In genomic region chr22:49962751-49963646, GRCh38 we compare ENCODE assay signal across 1 cellular context.
A peak's percentile ranks its signal among the peaks of the same experiment; 100 is the strongest.
TF ChIP-seq lines count a peak whose summit lies in the region.

No MANE protein-coding gene starts in this region.

TF ChIP-seq in HepG2, 621 proteins besides CTCF, POLR2A, EP300 and RAD21 (continues in another document):
- no peak for TF ChIP-seq HNRNPLL (IDR thresholded peaks at IDR 0.05; ENCODE audit: low read depth, low read length, poor library complexity, severe bottlenecking)
- TF ChIP-seq, protein P1, sequence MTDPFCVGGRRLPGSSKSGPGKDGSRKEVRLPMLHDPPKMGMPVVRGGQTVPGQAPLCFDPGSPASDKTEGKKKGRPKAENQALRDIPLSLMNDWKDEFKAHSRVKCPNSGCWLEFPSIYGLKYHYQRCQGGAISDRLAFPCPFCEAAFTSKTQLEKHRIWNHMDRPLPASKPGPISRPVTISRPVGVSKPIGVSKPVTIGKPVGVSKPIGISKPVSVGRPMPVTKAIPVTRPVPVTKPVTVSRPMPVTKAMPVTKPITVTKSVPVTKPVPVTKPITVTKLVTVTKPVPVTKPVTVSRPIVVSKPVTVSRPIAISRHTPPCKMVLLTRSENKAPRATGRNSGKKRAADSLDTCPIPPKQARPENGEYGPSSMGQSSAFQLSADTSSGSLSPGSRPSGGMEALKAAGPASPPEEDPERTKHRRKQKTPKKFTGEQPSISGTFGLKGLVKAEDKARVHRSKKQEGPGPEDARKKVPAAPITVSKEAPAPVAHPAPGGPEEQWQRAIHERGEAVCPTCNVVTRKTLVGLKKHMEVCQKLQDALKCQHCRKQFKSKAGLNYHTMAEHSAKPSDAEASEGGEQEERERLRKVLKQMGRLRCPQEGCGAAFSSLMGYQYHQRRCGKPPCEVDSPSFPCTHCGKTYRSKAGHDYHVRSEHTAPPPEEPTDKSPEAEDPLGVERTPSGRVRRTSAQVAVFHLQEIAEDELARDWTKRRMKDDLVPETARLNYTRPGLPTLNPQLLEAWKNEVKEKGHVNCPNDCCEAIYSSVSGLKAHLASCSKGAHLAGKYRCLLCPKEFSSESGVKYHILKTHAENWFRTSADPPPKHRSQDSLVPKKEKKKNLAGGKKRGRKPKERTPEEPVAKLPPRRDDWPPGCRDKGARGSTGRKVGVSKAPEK (CRISPR knock-in tag; IDR thresholded peaks at IDR 0.05; ENCODE audit: borderline replicate concordance): no peak
- TF ChIP-seq, protein P2, sequence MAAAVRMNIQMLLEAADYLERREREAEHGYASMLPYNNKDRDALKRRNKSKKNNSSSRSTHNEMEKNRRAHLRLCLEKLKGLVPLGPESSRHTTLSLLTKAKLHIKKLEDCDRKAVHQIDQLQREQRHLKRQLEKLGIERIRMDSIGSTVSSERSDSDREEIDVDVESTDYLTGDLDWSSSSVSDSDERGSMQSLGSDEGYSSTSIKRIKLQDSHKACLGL (CRISPR knock-in tag; IDR thresholded peaks at IDR 0.05): peak; percentile 72; the same call in 1 of the 2 replicates
- TF ChIP-seq NR2F1 (CRISPR knock-in tag; IDR thresholded peaks at IDR 0.05): peak in 1 of 2 experiments; percentile 75; a peak in 2 of 4 replicates
- no peak for TF ChIP-seq ZNF839 (CRISPR knock-in tag; IDR thresholded peaks at IDR 0.05; ENCODE audit: borderline replicate concordance)
- 0 out of 2 replicates have a peak, but pooled peaks have one; percentile 33 for TF ChIP-seq ZNF572 (CRISPR knock-in tag; IDR thresholded peaks at IDR 0.05)
- peak; percentile 77 for TF ChIP-seq NR2C2 (CRISPR knock-in tag; IDR thresholded peaks at IDR 0.05; ENCODE audit: borderline replicate concordance)
- TF ChIP-seq HOMEZ (CRISPR knock-in tag; IDR thresholded peaks at IDR 0.05; ENCODE audit: low read depth): no peak
- TF ChIP-seq, protein P3, sequence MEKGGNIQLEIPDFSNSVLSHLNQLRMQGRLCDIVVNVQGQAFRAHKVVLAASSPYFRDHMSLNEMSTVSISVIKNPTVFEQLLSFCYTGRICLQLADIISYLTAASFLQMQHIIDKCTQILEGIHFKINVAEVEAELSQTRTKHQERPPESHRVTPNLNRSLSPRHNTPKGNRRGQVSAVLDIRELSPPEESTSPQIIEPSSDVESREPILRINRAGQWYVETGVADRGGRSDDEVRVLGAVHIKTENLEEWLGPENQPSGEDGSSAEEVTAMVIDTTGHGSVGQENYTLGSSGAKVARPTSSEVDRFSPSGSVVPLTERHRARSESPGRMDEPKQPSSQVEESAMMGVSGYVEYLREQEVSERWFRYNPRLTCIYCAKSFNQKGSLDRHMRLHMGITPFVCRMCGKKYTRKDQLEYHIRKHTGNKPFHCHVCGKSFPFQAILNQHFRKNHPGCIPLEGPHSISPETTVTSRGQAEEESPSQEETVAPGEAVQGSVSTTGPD (CRISPR knock-in tag; IDR thresholded peaks at IDR 0.05): no peak
- TF ChIP-seq, protein P4, sequence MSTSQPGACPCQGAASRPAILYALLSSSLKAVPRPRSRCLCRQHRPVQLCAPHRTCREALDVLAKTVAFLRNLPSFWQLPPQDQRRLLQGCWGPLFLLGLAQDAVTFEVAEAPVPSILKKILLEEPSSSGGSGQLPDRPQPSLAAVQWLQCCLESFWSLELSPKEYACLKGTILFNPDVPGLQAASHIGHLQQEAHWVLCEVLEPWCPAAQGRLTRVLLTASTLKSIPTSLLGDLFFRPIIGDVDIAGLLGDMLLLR (CRISPR knock-in tag; IDR thresholded peaks at IDR 0.05): no peak
- 0 out of 2 replicates have a peak, but pooled peaks have one; percentile 75 for TF ChIP-seq ZNF749 (CRISPR knock-in tag; IDR thresholded peaks at IDR 0.05; ENCODE audit: borderline replicate concordance)
- TF ChIP-seq SP1 (IDR thresholded peaks at IDR 0.05): no peak
- TF ChIP-seq SP1 (CRISPR knock-in tag; IDR thresholded peaks at IDR 0.05): no peak
- peak; percentile 88 for TF ChIP-seq RBFOX2 (IDR thresholded peaks at IDR 0.05; ENCODE audit: low read depth, low read length)
- peak; percentile 82 for TF ChIP-seq AGO1 (IDR thresholded peaks at IDR 0.05; ENCODE audit: low read depth, low read length, poor library complexity, severe bottlenecking)
- TF ChIP-seq NCOA2 (CRISPR knock-in tag; IDR thresholded peaks at IDR 0.05): no peak
- 0 out of 2 replicates have a peak, but pooled peaks have one; percentile 32 for TF ChIP-seq ZNF317 (CRISPR knock-in tag; IDR thresholded peaks at IDR 0.05)
- no peak for TF ChIP-seq FOSL2 (CRISPR knock-in tag; IDR thresholded peaks at IDR 0.05)
- no peak for TF ChIP-seq NBN (conservative IDR thresholded peaks at IDR 0.05)
- TF ChIP-seq CCDC6 (CRISPR knock-in tag; IDR thresholded peaks at IDR 0.05): no peak; the same call in 1 of the 2 replicates
- TF ChIP-seq ZNF567 (CRISPR knock-in tag; IDR thresholded peaks at IDR 0.05; ENCODE audit: borderline replicate concordance): 0 out of 2 replicates have a peak, but pooled peaks have one; percentile 47
- no peak for TF ChIP-seq MAZ (IDR thresholded peaks at IDR 0.05; ENCODE audit: borderline replicate concordance, low read depth, low read length)
- 0 out of 2 replicates have a peak, but pooled peaks have one; percentile 22 for TF ChIP-seq MAZ (CRISPR knock-in tag; IDR thresholded peaks at IDR 0.05; ENCODE audit: low read depth)
- TF ChIP-seq PCBP1 (IDR thresholded peaks at IDR 0.05; ENCODE audit: borderline replicate concordance, low read depth, low read length): 0 out of 2 replicates have a peak, but pooled peaks have one; percentile 6
- TF ChIP-seq, protein P5, sequence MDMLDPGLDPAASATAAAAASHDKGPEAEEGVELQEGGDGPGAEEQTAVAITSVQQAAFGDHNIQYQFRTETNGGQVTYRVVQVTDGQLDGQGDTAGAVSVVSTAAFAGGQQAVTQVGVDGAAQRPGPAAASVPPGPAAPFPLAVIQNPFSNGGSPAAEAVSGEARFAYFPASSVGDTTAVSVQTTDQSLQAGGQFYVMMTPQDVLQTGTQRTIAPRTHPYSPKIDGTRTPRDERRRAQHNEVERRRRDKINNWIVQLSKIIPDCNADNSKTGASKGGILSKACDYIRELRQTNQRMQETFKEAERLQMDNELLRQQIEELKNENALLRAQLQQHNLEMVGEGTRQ (IDR thresholded peaks at IDR 0.05; ENCODE audit: low read depth, low read length): no peak
- TF ChIP-seq, protein P5 (CRISPR knock-in tag; IDR thresholded peaks at IDR 0.05; ENCODE audit: borderline replicate concordance): peak; percentile 12; the same call in 1 of the 2 replicates
- peak; percentile 38; the same call in 1 of the 2 replicates for TF ChIP-seq BORCS8-MEF2B (CRISPR knock-in tag; IDR thresholded peaks at IDR 0.05)
- TF ChIP-seq HIC2 (CRISPR knock-in tag; IDR thresholded peaks at IDR 0.05; ENCODE audit: low read depth): peak; percentile 47; the same call in 1 of the 2 replicates
- TF ChIP-seq SMARCE1 (IDR thresholded peaks at IDR 0.05; ENCODE audit: borderline replicate concordance): no peak
- TF ChIP-seq UBTF (CRISPR knock-in tag; IDR thresholded peaks at IDR 0.05): peak; percentile 29; the same call in 1 of the 2 replicates
- TF ChIP-seq, protein P6, sequence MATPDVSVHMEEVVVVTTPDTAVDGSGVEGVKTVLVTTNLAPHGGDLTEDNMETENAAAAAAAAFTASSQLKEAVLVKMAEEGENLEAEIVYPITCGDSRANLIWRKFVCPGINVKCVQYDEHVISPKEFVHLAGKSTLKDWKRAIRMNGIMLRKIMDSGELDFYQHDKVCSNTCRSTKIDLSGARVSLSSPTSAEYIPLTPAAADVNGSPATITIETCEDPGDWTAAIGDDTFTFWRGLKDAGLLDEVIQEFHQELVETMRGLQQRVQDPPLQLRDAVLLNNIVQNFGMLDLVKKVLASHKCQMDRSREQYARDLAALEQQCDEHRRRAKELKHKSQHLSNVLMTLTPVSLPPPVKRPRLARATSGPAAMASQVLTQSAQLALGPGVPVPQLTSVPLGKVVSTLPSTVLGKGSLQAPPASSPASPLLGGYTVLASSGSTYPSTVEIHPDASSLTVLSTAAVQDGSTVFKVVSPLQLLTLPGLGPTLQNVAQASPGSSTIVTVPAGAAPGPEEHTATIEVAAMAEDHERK (CRISPR knock-in tag; IDR thresholded peaks at IDR 0.05; ENCODE audit: low read depth): no peak
- TF ChIP-seq RNF219 (CRISPR knock-in tag; IDR thresholded peaks at IDR 0.05): no peak
- TF ChIP-seq ZC3H13 (CRISPR knock-in tag; IDR thresholded peaks at IDR 0.05): peak; percentile 43; the same call in 1 of the 2 replicates
- 0 out of 2 replicates have a peak, but pooled peaks have one; percentile 0 for TF ChIP-seq ZMYM4 (CRISPR knock-in tag; IDR thresholded peaks at IDR 0.05)
- TF ChIP-seq PAXIP1 (CRISPR knock-in tag; conservative IDR thresholded peaks at IDR 0.05): no peak; the same call in 1 of the 2 replicates
- no peak for TF ChIP-seq BRD4 (CRISPR knock-in tag; IDR thresholded peaks at IDR 0.05)
- peak; percentile 81; the same call in 1 of the 2 replicates for TF ChIP-seq AKAP8 (CRISPR knock-in tag; IDR thresholded peaks at IDR 0.05)
